Comparison of ENCODE assay signal across 20 cellular contexts in the genomic region with DNA sequence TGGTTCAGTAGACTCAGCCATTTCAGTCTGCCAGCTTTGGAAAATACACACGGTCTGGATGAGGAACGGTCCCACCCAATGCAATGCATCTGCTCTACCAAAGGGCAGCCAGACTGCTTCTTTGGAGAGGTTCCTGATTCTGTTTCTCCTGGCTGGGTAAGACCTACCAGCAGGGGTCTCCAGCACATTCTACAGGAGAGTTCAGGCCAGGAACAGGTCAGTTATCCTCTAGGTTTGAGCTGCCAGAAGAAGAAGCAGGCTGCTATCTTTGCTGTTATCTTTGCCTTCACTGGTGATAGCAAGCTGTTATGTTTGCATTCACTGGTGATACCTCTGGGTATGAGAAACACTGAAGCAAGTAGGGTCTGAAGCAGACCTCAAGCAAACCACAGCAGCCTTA. TPM values are rescaled to one million over a fixed set of nuclear protein-coding genes. Genes with fewer than 3 reads are reported as not detected.
A peak's percentile ranks its signal among the peaks of the same experiment; 100 is the strongest.
DNase-seq lines count a peak whose midpoint lies in the region; ATAC-seq, FAIRE-seq and TF ChIP-seq lines count a peak whose summit lies in the region.
"Had no signal": no experiment of that assay in that cellular context is flagged by ENCODE, and none has a peak within 500 bp of the region (broad histone marks: within the 10 kb centered on the region; RNA-seq: fewer than 3 reads in every experiment).

No MANE protein-coding gene starts in this region.

- FAIRE-seq in GM12878 (lab: Jason Lieb, UNC): no peak

- TF ChIP-seq POLR2A in GM12878 (IDR thresholded peaks at IDR 0.05; ENCODE audit: low read depth, low read length): no peak

- H3K4me3 ChIP-seq in SK-N-SH (ENCODE audit: low read depth in 2 of 2, low read length in 1 of 2): no peak overlapping the region
- H3K4me3 ChIP-seq in Loucy (ENCODE audit: low read length, poor library complexity, severe bottlenecking): no peak overlapping the region
- H3K4me3 ChIP-seq in GM12878: no peak overlapping the region
- H3K4me3 ChIP-seq: adrenal gland, SJSA1, stomach, uterus had no signal

- ATAC-seq in SK-N-SH treated with all-trans-retinoic acid at 6 μM for 48 hours (no peak), GM12878 (0 out of 3 replicates have a peak, but pooled peaks have one; percentile 18)
- ATAC-seq: activated T-helper 17 cell treated with anti-CD3 and anti-CD28 coated beads, Interleukin-2, amount 50 U/mL, for 72 hours had no signal

- H3K4me1 ChIP-seq in SK-N-SH (ENCODE audit: control insufficient read depth in 1 of 2, insufficient read depth in 2 of 2, low read depth in 1 of 2, low read length in 1 of 2) (no peaks in the 10 kb centered on the region), Loucy (ENCODE audit: insufficient read depth, low read length, poor library complexity, severe bottlenecking) (no peaks in the 10 kb centered on the region), GM12878 (ENCODE audit: control insufficient read depth, insufficient read depth, low read length) (no peaks in the 10 kb centered on the region)
- H3K4me1 ChIP-seq: adrenal gland, SJSA1, stomach, uterus had no signal

- SMC1A ChIA-PET in GM12878 (lab: Charles Lee; ENCODE audit: uncharacterized antibody, unreplicated experiment): no interaction called here

- no peaks in the 10 kb centered on the region for H3K79me2 ChIP-seq in SK-N-SH (ENCODE audit: insufficient read depth)
- H3K79me2 ChIP-seq in Loucy (ENCODE audit: insufficient read depth, low read length): no peaks in the 10 kb centered on the region
- H3K79me2 ChIP-seq in GM12878 (ENCODE audit: control insufficient read depth, insufficient read depth, low read length): no peaks in the 10 kb centered on the region

- H3K9ac ChIP-seq in SK-N-SH (no peak overlapping the region), Loucy (ENCODE audit: low read depth, low read length, poor library complexity, severe bottlenecking) (no peak overlapping the region), GM12878 (ENCODE audit: control insufficient read depth, insufficient read depth, low read length) (no peak overlapping the region)

- TF ChIP-seq RAD21 in SK-N-SH (IDR thresholded peaks at IDR 0.05; ENCODE audit: low read length): no peak
- no peak for TF ChIP-seq RAD21 in GM12878 (IDR thresholded peaks at IDR 0.05; ENCODE audit: insufficient read depth, low read depth, low read length)

- in situ Hi-C loops in GM12878 (cut with MboI): loop anchor here (25.0 kb wide), 1 partner anchor 1090 kb away; no protein-coding TSS in a partner anchor

- WGBS in SK-N-SH (ENCODE audit: low lambda C conversion rate): 0% methylated on average over 1 of the region's 2 CpGs
- 73% methylated on average over 2 of the region's 2 CpGs for WGBS in GM12878 (ENCODE audit: insufficient coverage, insufficient replicate concordance, low lambda C conversion rate, missing lambda C conversion rate)

- H3K27me3 ChIP-seq in SK-N-SH (ENCODE audit: insufficient read depth) (no peaks in the 10 kb centered on the region), Loucy (ENCODE audit: insufficient read depth, low read length, poor library complexity, severe bottlenecking) (no peaks in the 10 kb centered on the region), GM12878 (replicated peaks in 1 of 2; ENCODE audit: control insufficient read depth in 2 of 2, insufficient read depth in 2 of 2, low read length in 1 of 2) (no peaks in the 10 kb centered on the region)
- H3K27me3 ChIP-seq: SJSA1, uterus had no signal

- H2AFZ ChIP-seq in SK-N-SH (ENCODE audit: low read depth) (no peak overlapping the region), Loucy (ENCODE audit: low read length) (no peak overlapping the region), GM12878 (ENCODE audit: control insufficient read depth, low read depth, low read length) (no peak overlapping the region)

- H3K4me3 Mint-ChIP-seq in progenitor cell of endocrine pancreas (ENCODE audit: low read depth): no peak overlapping the region
- H3K4me3 Mint-ChIP-seq: activated T-helper 17 cell treated with anti-CD3 and anti-CD28 coated beads, Interleukin-2, amount 50 U/mL, for 72 hours; CD4-positive, alpha-beta T cell; nephron progenitor cell had no signal

- no peak overlapping the region for H3K27ac ChIP-seq in SK-N-SH (ENCODE audit: low read depth in 2 of 2, low read length in 1 of 2)
- no peak overlapping the region for H3K27ac ChIP-seq in GM12878 (ENCODE audit: control insufficient read depth, insufficient read depth)
- H3K27ac ChIP-seq: adrenal gland, SJSA1, stomach, uterus had no signal

- TF ChIP-seq CTCF in SK-N-SH (IDR thresholded peaks at IDR 0.05) (0 out of 2 replicates have a peak, but pooled peaks have one; percentile 7), Loucy (conservative IDR thresholded peaks at IDR 0.05; ENCODE audit: low read length) (peak; percentile 25; the same call in 1 of the 2 replicates), GM12878 (IDR thresholded peaks at IDR 0.05 in 2 of 3, conservative IDR thresholded peaks at IDR 0.05 in 1 of 3; ENCODE audit: control insufficient read depth in 2 of 3, extremely low read depth in 1 of 3, insufficient read depth in 1 of 3, low read depth in 3 of 3, low read length in 3 of 3) (peak in 2 of 3 experiments; percentile 4 to 34; a peak in 1 of 6 replicates), progenitor cell of endocrine pancreas (IDR thresholded peaks at IDR 0.05; ENCODE audit: unreplicated experiment) (peak; percentile 45)

- BruUV-seq in GM12878 (replicated peaks; lab: Mats Ljungman, UMichigan): no TSS peak

- H3F3A ChIP-seq in SK-N-SH (replicated peaks; ENCODE audit: insufficient read depth) (no peaks in the 10 kb centered on the region), Loucy (ENCODE audit: low read depth) (no peaks in the 10 kb centered on the region)

- H3K9me2 ChIP-seq in SK-N-SH: no peaks in the 10 kb centered on the region
- H3K9me2 ChIP-seq in Loucy (replicated peaks; ENCODE audit: low read depth, low read length): no peaks in the 10 kb centered on the region

- no peaks in the 10 kb centered on the region for H3K27me3 Mint-ChIP-seq in progenitor cell of endocrine pancreas

- RAD21 ChIA-PET in GM12878 (lab: Charles Lee; ENCODE audit: unreplicated experiment): no interaction called here

- H3K36me3 ChIP-seq in SK-N-SH (replicated peaks in 1 of 2; ENCODE audit: control insufficient read depth in 1 of 2, insufficient read depth in 2 of 2, low read length in 1 of 2) (no peaks in the 10 kb centered on the region), Loucy (ENCODE audit: insufficient read depth, low read length) (no peaks in the 10 kb centered on the region), GM12878 (ENCODE audit: control insufficient read depth in 2 of 2, insufficient read depth in 2 of 2, low read length in 1 of 2) (no peaks in the 10 kb centered on the region)
- H3K36me3 ChIP-seq: adrenal gland, SJSA1, stomach, uterus had no signal

- no peaks in the 10 kb centered on the region for H3K4me1 Mint-ChIP-seq in progenitor cell of endocrine pancreas (ENCODE audit: low read depth)
- H3K4me1 Mint-ChIP-seq: activated T-helper 17 cell treated with anti-CD3 and anti-CD28 coated beads, Interleukin-2, amount 50 U/mL, for 72 hours; nephron progenitor cell had no signal

- TF ChIP-seq EP300 in SK-N-SH (IDR thresholded peaks at IDR 0.05; ENCODE audit: borderline replicate concordance in 1 of 2, low read depth in 1 of 2, low read length in 1 of 2): no peak
- TF ChIP-seq EP300 in GM12878 (IDR thresholded peaks at IDR 0.05; ENCODE audit: borderline replicate concordance in 1 of 2, control insufficient read depth in 1 of 2, low read depth in 2 of 2, low read length in 2 of 2): no peak

- peaks cover 46% of the 10 kb centered on the region for H3K9me3 Mint-ChIP-seq in progenitor cell of endocrine pancreas (ENCODE audit: low read depth)

- H3K9me3 ChIP-seq in SK-N-SH (no peaks in the 10 kb centered on the region), Loucy (ENCODE audit: insufficient read depth, low read depth, low read length) (no peaks in the 10 kb centered on the region), GM12878 (replicated peaks; ENCODE audit: control insufficient read depth, insufficient read depth, low read length) (no peaks in the 10 kb centered on the region; the same call in 2 of the 3 replicates)
- H3K9me3 ChIP-seq: adrenal gland, SJSA1, uterus had no signal

- DNase-seq in SK-N-SH (no peak), GM12878 (ENCODE audit: low read depth, low spot score) (no peak), progenitor cell of endocrine pancreas (ENCODE audit: low spot score, unreplicated experiment) (no peak), medulla oblongata (ENCODE audit: extremely low spot score) (no peak), NCI-H748 treated with DMSO at 0.1 percent for 48 hours (lab: John Stamatoyannopoulos, UW) (no peak)
- no peak for DNase-seq in stimulated activated CD4-positive, alpha-beta T cell treated with anti-CD3 and anti-CD28 coated beads, Interleukin-15, amount 100 ng/mL, for 24 hours
- DNase-seq: CD4-positive, alpha-beta T cell; effector CD4-positive, alpha-beta T cell; EL; head of caudate nucleus; islet precursor cell; NCI-H1105; nephron progenitor cell; stomach; uterus had no signal

- H4K20me1 ChIP-seq in SK-N-SH (ENCODE audit: insufficient read depth) (no peaks in the 10 kb centered on the region), Loucy (ENCODE audit: insufficient read depth, low read length, poor library complexity, severe bottlenecking) (no peaks in the 10 kb centered on the region), GM12878 (ENCODE audit: control insufficient read depth, insufficient read depth) (no peaks in the 10 kb centered on the region)

- intact Hi-C loops in GM12878 (cut with micrococcal nuclease; ENCODE audit: unreplicated experiment): no loop called here

- no peak overlapping the region for H3K27ac Mint-ChIP-seq in progenitor cell of endocrine pancreas
- H3K27ac Mint-ChIP-seq: activated T-helper 17 cell treated with anti-CD3 and anti-CD28 coated beads, Interleukin-2, amount 50 U/mL, for 72 hours; CD4-positive, alpha-beta T cell; nephron progenitor cell had no signal

- H3K4me2 ChIP-seq in SK-N-SH: no peak overlapping the region
- H3K4me2 ChIP-seq in Loucy (ENCODE audit: low read depth, low read length, poor library complexity, severe bottlenecking): no peak overlapping the region
- no peak overlapping the region for H3K4me2 ChIP-seq in GM12878 (ENCODE audit: control insufficient read depth, insufficient read depth)

- POLR2A ChIA-PET in SK-N-SH (lab: Yijun Ruan, JAX): no interaction called here
- POLR2A ChIA-PET in GM12878 (lab: Charles Lee): no interaction called here

- CTCF ChIA-PET in SK-N-SH (lab: Yijun Ruan, JAX): interaction anchor here (0.6 to 1.1 kb wide), 2 partner anchors 12 to 1154 kb away, joined by 3 read pairs; no protein-coding TSS in a partner anchor
- CTCF ChIA-PET in GM12878 (lab: Yijun Ruan, JAX): no interaction called here

- H3K36me3 Mint-ChIP-seq in progenitor cell of endocrine pancreas (ENCODE audit: insufficient read depth): no peaks in the 10 kb centered on the region

RNA-seq across cellular contexts. Expression of gene PBDC1, which starts 45.5 kb away (rescaled TPM):
- polyA plus RNA-seq in SK-N-SH (2012; rRNA removed): 17.4 and 18.7 TPM in 2 replicates
- 20.8 and 25.4 TPM in 2 replicates for polyA plus RNA-seq in SK-N-SH (2012; cell fraction: cytosol; rRNA removed)
- polyA plus RNA-seq in SK-N-SH (2012; cell fraction: nucleus; rRNA removed): 17.4 and 21.0 TPM in 2 replicates
- total RNA-seq in GM12878 (2013; cell fraction: nucleolus; rRNA removed): 5.1 and 7.8 TPM in 2 replicates
- total RNA-seq in GM12878 (2014; rRNA removed): 8.7 and 12.9 TPM in 2 replicates
- 20.6 and 24.0 TPM in 2 replicates for total RNA-seq in GM12878 (2014; rRNA removed; fragmentation: Illumina TruSeq; extraction: Trizol)
- 23.3 and 23.7 TPM in 2 replicates for total RNA-seq in GM12878 (2021)
- 24.6 TPM for polyA plus RNA-seq in GM12878 (2011; ENCODE audit: low read depth)
- 33.4 and 40.2 TPM in 2 replicates for polyA plus RNA-seq in GM12878 (2011; rRNA removed)
- polyA plus RNA-seq in GM12878 (2011; cell fraction: cytosol; rRNA removed): 25.9 and 28.0 TPM in 2 replicates
- polyA plus RNA-seq in GM12878 (2011; cell fraction: nucleus; rRNA removed): 12.3 and 14.1 TPM in 2 replicates
- polyA plus RNA-seq in GM12878 (2012): 30.4 and 40.7 TPM in 2 replicates
- polyA plus RNA-seq in GM12878 (2014; fragmentation: Illumina TruSeq; extraction: Trizol): 59.7 and 71.9 TPM in 2 replicates
- polyA plus RNA-seq in GM12878 (2014; fragmentation: Nextera tagmentation; extraction: Ambion mirVana): 100 to 1,000 TPM in 1 of 2 experiments, 10 to 100 TPM in 1; 78.1 to 106 TPM
- 22.3 and 30.9 TPM in 2 replicates for polyA plus RNA-seq in GM12878 (2014; rRNA removed)
- polyA plus RNA-seq in GM12878 (2016; fragmentation: Nextera tagmentation; extraction: Ambion mirVana): 10 to 100 TPM; 47.6 to 50.5 TPM
- polyA minus RNA-seq in GM12878 (2011; rRNA and poly(A)+ RNA removed): 16.5 and 22.0 TPM in 2 replicates
- polyA minus RNA-seq in GM12878 (2011; cell fraction: cytosol; rRNA and poly(A)+ RNA removed): 5.1 and 6.8 TPM in 2 replicates
- 3.6 and 7.2 TPM in 2 replicates for polyA minus RNA-seq in GM12878 (2011; cell fraction: nucleus; rRNA and poly(A)+ RNA removed)
- 34.8 and 36.2 TPM in 2 replicates for total RNA-seq in progenitor cell of endocrine pancreas

Comparison
In these comparisons a context has a peak if more than half of its experiments do, and no peak if none do; other contexts are left out.
1. Of the 26 proteins assayed by ChIP-seq in both GM12878 and SK-N-SH: peak only in GM12878: none; only in SK-N-SH: none; in both: CTCF; in neither: 25.